14 cellular contexts compared by ENCODE assay signal in the genomic region with DNA sequence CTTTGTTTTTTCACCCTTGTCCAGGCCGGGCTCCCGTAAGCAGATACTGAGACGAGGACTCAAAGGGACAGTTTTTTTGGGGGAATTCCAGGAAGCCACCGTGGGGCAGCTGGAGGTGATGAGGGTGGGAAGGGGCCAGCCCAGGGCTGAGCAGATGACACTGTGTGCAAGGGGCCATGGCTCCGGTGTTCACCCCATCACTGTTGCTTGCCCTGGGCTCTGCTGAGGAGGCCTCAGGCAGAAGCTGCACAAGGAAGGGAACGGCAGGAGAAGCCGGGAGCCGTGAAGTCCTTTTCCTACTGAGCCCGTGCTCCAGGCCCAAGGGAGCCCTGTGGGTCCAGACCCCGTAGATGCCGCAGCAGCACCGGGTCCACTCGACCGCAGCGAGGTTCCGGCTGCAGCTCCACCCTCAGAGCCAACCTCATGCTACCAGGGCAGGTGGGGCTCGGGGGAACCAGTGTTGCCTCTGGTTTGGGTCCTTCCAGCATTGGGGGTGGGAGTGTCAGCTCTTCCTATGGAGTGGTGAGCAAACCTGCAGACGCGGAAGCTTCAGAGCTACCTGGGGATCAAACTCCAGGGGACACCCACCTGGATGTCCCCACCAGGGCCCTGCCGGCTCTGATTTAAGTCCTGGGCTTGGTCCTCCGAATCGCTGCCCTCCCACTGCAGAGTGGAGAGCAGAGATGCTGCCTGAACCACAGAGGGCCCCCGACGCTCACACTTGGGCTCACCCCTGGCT. TPM values are rescaled to one million over a fixed set of nuclear protein-coding genes. Genes with fewer than 3 reads are reported as not detected.
A peak's percentile ranks its signal among the peaks of the same experiment; 100 is the strongest.
DNase-seq lines count a peak whose midpoint lies in the region; ATAC-seq, FAIRE-seq and TF ChIP-seq lines count a peak whose summit lies in the region.
"Had no signal": no experiment of that assay in that cellular context is flagged by ENCODE, and none has a peak within 500 bp of the region (broad histone marks: within the 10 kb centered on the region; RNA-seq: fewer than 3 reads in every experiment).

No MANE protein-coding gene starts in this region.

- peaks cover 18% of the 10 kb centered on the region for H3K4me1 Mint-ChIP-seq in activated CD4-positive, alpha-beta memory T cell treated with anti-CD3 and anti-CD28 coated beads, Interleukin-2, amount 10 ng/mL, durations not matched to agents 7 days and 5 days
- H3K4me1 Mint-ChIP-seq in activated CD4-positive, alpha-beta memory T cell treated with anti-CD3 and anti-CD28 coated beads for 36 hours (ENCODE audit: low read depth), result peaks cover 10% of the 10 kb centered on the region
- peaks cover 7% of the 10 kb centered on the region for H3K4me1 Mint-ChIP-seq in endodermal cell

- H3K79me2 ChIP-seq in OCI-LY7 (ENCODE audit: insufficient read depth, low read depth, low read length), result no peaks in the 10 kb centered on the region

- BruUV-seq in OCI-LY7 (replicated peaks; lab: Mats Ljungman, UMichigan), result no TSS peak

- H3K9me3 ChIP-seq in OCI-LY7 (ENCODE audit: low read length) (no peaks in the 10 kb centered on the region), endodermal cell (ENCODE audit: control insufficient read depth, low read length) (no peaks in the 10 kb centered on the region), pancreas (no peaks in the 10 kb centered on the region)
- H3K9me3 ChIP-seq: upper lobe of left lung had no signal

- peaks cover 40% of the 10 kb centered on the region for H3K4me1 ChIP-seq in OCI-LY7 (ENCODE audit: insufficient read depth, low read length, poor library complexity, severe bottlenecking)
- no peaks in the 10 kb centered on the region for H3K4me1 ChIP-seq in endodermal cell (ENCODE audit: control insufficient read depth, insufficient read depth, low read length)
- peaks cover 7 to 24% (median 18%) of the 10 kb centered on the region in 3 donors for H3K4me1 ChIP-seq in pancreas

- H3K36me3 ChIP-seq in OCI-LY7 (ENCODE audit: insufficient read depth, low read length) (no peaks in the 10 kb centered on the region), endodermal cell (ENCODE audit: control insufficient read depth, insufficient read depth, low read length) (no peaks in the 10 kb centered on the region), pancreas (no peaks in the 10 kb centered on the region)
- H3K36me3 ChIP-seq: upper lobe of left lung had no signal

- H3K9me2 ChIP-seq in OCI-LY7 (ENCODE audit: insufficient read depth, low read length), result no peaks in the 10 kb centered on the region

- DNase-seq in activated CD4-positive, alpha-beta memory T cell treated with anti-CD3 and anti-CD28 coated beads, Interleukin-2, amount 10 ng/mL, durations not matched to agents 7 days and 5 days, result no peak
- DNase-seq in activated CD4-positive, alpha-beta memory T cell treated with anti-CD3 and anti-CD28 coated beads for 36 hours, result no peak
- no peak for DNase-seq in OCI-LY7 (ENCODE audit: low spot score)
- DNase-seq in endodermal cell, result peak; percentile 40
- peak in 5 of 6 donors; percentile 38 to 75 (median 46) for DNase-seq in pancreas
- DNase-seq in cerebellar nuclear complex (lab: John Stamatoyannopoulos, UW), result no peak
- no peak for DNase-seq in NCI-H1092 (lab: John Stamatoyannopoulos, UW)
- DNase-seq: activated CD4-positive, alpha-beta T cell treated with anti-CD3 and anti-CD28 coated beads, Interleukin-2, amount 50 U/mL, for 48 hours; nephron progenitor cell; stimulated activated CD4-positive, alpha-beta T cell treated with anti-CD3 and anti-CD28 coated beads, Interleukin-12 subunit alpha, Interleukin-12 subunit beta, amount 100 ng/mL, for 4 hours; SW 1271 had no signal

- H3K27ac ChIP-seq in OCI-LY7 (ENCODE audit: low read depth, low read length, poor library complexity, severe bottlenecking), result no peak overlapping the region
- no peak overlapping the region for H3K27ac ChIP-seq in endodermal cell (ENCODE audit: low read depth, low read length)
- H3K27ac ChIP-seq in pancreas, result no peak overlapping the region
- H3K27ac ChIP-seq: upper lobe of left lung had no signal

- intact Hi-C loops in activated CD4-positive, alpha-beta memory T cell treated with anti-CD3 and anti-CD28 coated beads for 36 hours (cut with micrococcal nuclease), result loop anchor here (10.0 kb wide), 2 partner anchors 384 to 504 kb away; partner anchors contain the start of gene PEX10
- intact Hi-C loops in OCI-LY7 (cut with micrococcal nuclease; ENCODE audit: unreplicated experiment), result no loop called here
- intact Hi-C loops in pancreas (cut with DNase I), result no loop called here

- H3K27ac Mint-ChIP-seq in activated CD4-positive, alpha-beta memory T cell treated with anti-CD3 and anti-CD28 coated beads, Interleukin-2, amount 10 ng/mL, durations not matched to agents 7 days and 5 days, result no peak overlapping the region
- no peak overlapping the region for H3K27ac Mint-ChIP-seq in activated CD4-positive, alpha-beta memory T cell treated with anti-CD3 and anti-CD28 coated beads for 36 hours
- no peak overlapping the region for H3K27ac Mint-ChIP-seq in endodermal cell
- H3K27ac Mint-ChIP-seq: nephron progenitor cell had no signal

- no peaks in the 10 kb centered on the region for H3K9me3 Mint-ChIP-seq in activated CD4-positive, alpha-beta memory T cell treated with anti-CD3 and anti-CD28 coated beads, Interleukin-2, amount 10 ng/mL, durations not matched to agents 7 days and 5 days
- H3K9me3 Mint-ChIP-seq in activated CD4-positive, alpha-beta memory T cell treated with anti-CD3 and anti-CD28 coated beads for 36 hours, result no peaks in the 10 kb centered on the region
- H3K9me3 Mint-ChIP-seq in endodermal cell, result no peaks in the 10 kb centered on the region
- H3K9me3 Mint-ChIP-seq: nephron progenitor cell had no signal

- H3K4me3 ChIP-seq in OCI-LY7 (ENCODE audit: low read depth, low read length, poor library complexity, severe bottlenecking), result no peak overlapping the region
- no peak overlapping the region for H3K4me3 ChIP-seq in endodermal cell (ENCODE audit: low read length)
- H3K4me3 ChIP-seq in pancreas, result no peak overlapping the region
- H3K4me3 ChIP-seq: upper lobe of left lung had no signal

- CTCF ChIA-PET in activated CD4-positive, alpha-beta memory T cell treated with anti-CD3 and anti-CD28 coated beads, Interleukin-2, amount 10 ng/mL, durations not matched to agents 7 days and 5 days (lab: Charles Lee), result interaction anchor here (2.3 kb wide), 1 partner anchor 24 kb away, joined by 12 read pairs; no protein-coding TSS in a partner anchor
- CTCF ChIA-PET in activated CD4-positive, alpha-beta memory T cell treated with anti-CD3 and anti-CD28 coated beads for 36 hours (lab: Charles Lee), result no interaction called here
- CTCF ChIA-PET in OCI-LY7 (lab: Charles Lee; ENCODE audit: unreplicated experiment), result no interaction called here

- no peak for ATAC-seq in pancreas
- no peak for ATAC-seq in GM21786 (IDR thresholded peaks at IDR 0.05; ENCODE audit: unreplicated experiment)

- POLR2A ChIA-PET in activated CD4-positive, alpha-beta memory T cell treated with anti-CD3 and anti-CD28 coated beads, Interleukin-2, amount 10 ng/mL, durations not matched to agents 7 days and 5 days (lab: Charles Lee), result interaction anchor here (0.6 to 1.1 kb wide), 2 partner anchors 67 to 139 kb away, joined by 4 read pairs; no protein-coding TSS in a partner anchor
- POLR2A ChIA-PET in activated CD4-positive, alpha-beta memory T cell treated with anti-CD3 and anti-CD28 coated beads for 36 hours (lab: Charles Lee), result no interaction called here
- POLR2A ChIA-PET in OCI-LY7 (lab: Charles Lee), result interaction anchor here (0.6 kb wide), 1 partner anchor 75 kb away, joined by 6 read pairs; no protein-coding TSS in a partner anchor

- WGBS in endodermal cell (ENCODE audit: insufficient coverage in 1 of 2, insufficient read length in 1 of 2), 2 experiments, result 92 to 94% methylated on average over 13 to 24 of the region's 24 CpGs
- WGBS in pancreas, 2 donors, result 93 to 97% methylated on average over 24 of the region's 24 CpGs

- H3K27me3 Mint-ChIP-seq in activated CD4-positive, alpha-beta memory T cell treated with anti-CD3 and anti-CD28 coated beads, Interleukin-2, amount 10 ng/mL, durations not matched to agents 7 days and 5 days, result peaks cover 3% of the 10 kb centered on the region
- H3K27me3 Mint-ChIP-seq in activated CD4-positive, alpha-beta memory T cell treated with anti-CD3 and anti-CD28 coated beads for 36 hours, result peaks cover 1% of the 10 kb centered on the region
- no peaks in the 10 kb centered on the region for H3K27me3 Mint-ChIP-seq in endodermal cell (ENCODE audit: insufficient read depth)

- H2AFZ ChIP-seq in OCI-LY7 (ENCODE audit: low read length), result no peak overlapping the region

- peak overlapping the region; percentile 75 for H3K4me3 Mint-ChIP-seq in activated CD4-positive, alpha-beta memory T cell treated with anti-CD3 and anti-CD28 coated beads, Interleukin-2, amount 10 ng/mL, durations not matched to agents 7 days and 5 days
- H3K4me3 Mint-ChIP-seq in activated CD4-positive, alpha-beta memory T cell treated with anti-CD3 and anti-CD28 coated beads for 36 hours, result no peak overlapping the region
- peak overlapping the region; percentile 70 for H3K4me3 Mint-ChIP-seq in endodermal cell

- 0 out of 2 replicates have a peak overlapping the region, but pooled peaks have one; percentile 36 for H3K4me2 ChIP-seq in OCI-LY7 (ENCODE audit: low read length)

- H4K20me1 ChIP-seq in OCI-LY7 (ENCODE audit: insufficient read depth, low read length), result no peaks in the 10 kb centered on the region

- no peaks in the 10 kb centered on the region for H3K36me3 Mint-ChIP-seq in activated CD4-positive, alpha-beta memory T cell treated with anti-CD3 and anti-CD28 coated beads, Interleukin-2, amount 10 ng/mL, durations not matched to agents 7 days and 5 days (ENCODE audit: low read depth)
- H3K36me3 Mint-ChIP-seq in activated CD4-positive, alpha-beta memory T cell treated with anti-CD3 and anti-CD28 coated beads for 36 hours, result no peaks in the 10 kb centered on the region
- H3K36me3 Mint-ChIP-seq in endodermal cell (ENCODE audit: low read depth), result no peaks in the 10 kb centered on the region

- H3K9ac ChIP-seq in endodermal cell (ENCODE audit: extremely low read depth, low read length, poor library complexity, severe bottlenecking), result no peak overlapping the region

- FAIRE-seq in pancreas (lab: Jason Lieb, UNC), result no peak
- FAIRE-seq: A204.1 had no signal

- TF ChIP-seq CTCF in OCI-LY7 (conservative IDR thresholded peaks at IDR 0.05; ENCODE audit: low read length) (no peak), endodermal cell (conservative IDR thresholded peaks at IDR 0.05) (no peak), pancreas (IDR thresholded peaks at IDR 0.05) (no peak)

- H3K27me3 ChIP-seq in endodermal cell (ENCODE audit: control insufficient read depth, insufficient read depth, low read length, poor library complexity, severe bottlenecking), result no peaks in the 10 kb centered on the region
- H3K27me3 ChIP-seq in pancreas, result no peaks in the 10 kb centered on the region
- H3K27me3 ChIP-seq: upper lobe of left lung had no signal

RNA-seq across cellular contexts. Expression of gene CALML6, which starts 4.2 kb away (rescaled TPM):
- total RNA-seq in activated CD4-positive, alpha-beta memory T cell treated with anti-CD3 and anti-CD28 coated beads, Interleukin-2, amount 10 ng/mL, durations not matched to agents 7 days and 5 days, result under 1 TPM; 0.25 to 0.38 TPM
- total RNA-seq in activated CD4-positive, alpha-beta memory T cell treated with anti-CD3 and anti-CD28 coated beads for 36 hours, result under 1 TPM; 0.26 to 0.27 TPM
- total RNA-seq in OCI-LY7 (2014; rRNA removed; shearing (Covaris generic)), result 0.54 and 0.88 TPM in 2 replicates
- 2.4 and 5.1 TPM in 2 replicates for total RNA-seq in OCI-LY7 (2022)
- total RNA-seq in endodermal cell, result 1 to 10 TPM in 1 of 2 donors, under 1 TPM in 1; 0.89 to 1.4 TPM
- 0.32 TPM for polyA plus RNA-seq in endodermal cell (2013, experiment 1 of 2)
- not detected for polyA plus RNA-seq in endodermal cell (2013, experiment 2 of 2)
- 1 to 10 TPM in 3 of 6 donors, under 1 TPM in 3; 0.39 to 1.4 (median 0.86) TPM for total RNA-seq in pancreas
- polyA plus RNA-seq in pancreas, result 1 to 10 TPM; 3.6 to 4.4 TPM

RNA-seq across cellular contexts. Expression of gene TMEM52, which starts 8.3 kb away (rescaled TPM):
- not detected for total RNA-seq in activated CD4-positive, alpha-beta memory T cell treated with anti-CD3 and anti-CD28 coated beads, Interleukin-2, amount 10 ng/mL, durations not matched to agents 7 days and 5 days
- under 1 TPM; 0.33 to 0.34 TPM for total RNA-seq in activated CD4-positive, alpha-beta memory T cell treated with anti-CD3 and anti-CD28 coated beads for 36 hours
- total RNA-seq in OCI-LY7 (2014; rRNA removed; shearing (Covaris generic)), result 0.46 and 1.7 TPM in 2 replicates
- 2.5 and 2.7 TPM in 2 replicates for total RNA-seq in OCI-LY7 (2022)
- total RNA-seq in endodermal cell, result 1 to 10 TPM; 6.0 to 6.3 TPM
- 5.5 TPM for polyA plus RNA-seq in endodermal cell (2013, experiment 1 of 2)
- polyA plus RNA-seq in endodermal cell (2013, experiment 2 of 2), result 6.3 TPM
- total RNA-seq in pancreas, result 10 to 100 TPM; 43.6 to 98.9 (median 78.6) TPM
- 100 to 1,000 TPM in 1 of 2 donors, 10 to 100 TPM in 1; 72.2 to 120 TPM for polyA plus RNA-seq in pancreas

RNA-seq across cellular contexts. Expression of gene GNB1, which starts 19.9 kb away (rescaled TPM):
- total RNA-seq in activated CD4-positive, alpha-beta memory T cell treated with anti-CD3 and anti-CD28 coated beads, Interleukin-2, amount 10 ng/mL, durations not matched to agents 7 days and 5 days, result 100 to 1,000 TPM; 428 to 431 TPM
- total RNA-seq in activated CD4-positive, alpha-beta memory T cell treated with anti-CD3 and anti-CD28 coated beads for 36 hours, result 100 to 1,000 TPM; 396 to 403 TPM
- 86.9 and 101 TPM in 2 replicates for total RNA-seq in OCI-LY7 (2014; rRNA removed; shearing (Covaris generic))
- total RNA-seq in OCI-LY7 (2022) (502 and 563 TPM in 2 replicates), endodermal cell (100 to 1,000 TPM; 369 to 371 TPM), pancreas (100 to 1,000 TPM in 2 of 6 donors, 10 to 100 TPM in 4; 75.4 to 160 (median 97.5) TPM)
- polyA plus RNA-seq in endodermal cell (2013, experiment 1 of 2), result 346 TPM
- polyA plus RNA-seq in endodermal cell (2013, experiment 2 of 2), result 334 TPM
- polyA plus RNA-seq in pancreas, result 10 to 100 TPM; 42.3 to 71.1 TPM

Comparison
In these comparisons a context has a peak if more than half of its experiments do, and no peak if none do; other contexts are left out.
1. DNase-seq: peak in endodermal cell (single experiment) and pancreas (5 of 6); none in activated CD4-positive, alpha-beta memory T cell treated with anti-CD3 and anti-CD28 coated beads, Interleukin-2, amount 10 ng/mL, durations not matched to agents 7 days and 5 days (single experiment), activated CD4-positive, alpha-beta memory T cell treated with anti-CD3 and anti-CD28 coated beads for 36 hours (single experiment), OCI-LY7 (single experiment), cerebellar nuclear complex (0 of 2) and NCI-H1092 (single experiment).
2. RNA of gene TMEM52, which starts 8.3 kb away (total RNA-seq): 43.6 to 98.9 TPM in pancreas; 6.0 to 6.3 TPM in endodermal cell, 0.46 to 2.7 TPM in OCI-LY7, 0.33 to 0.34 TPM in activated CD4-positive, alpha-beta memory T cell treated with anti-CD3 and anti-CD28 coated beads for 36 hours and not detected in activated CD4-positive, alpha-beta memory T cell treated with anti-CD3 and anti-CD28 coated beads, Interleukin-2, amount 10 ng/mL, durations not matched to agents 7 days and 5 days; every median in the first group is over 4 times any median in the second.